Comparison of ENCODE assay signal across 13 cellular contexts in genomic region chr15:75138016-75138999, GRCh38.
DNase-seq lines count a peak whose midpoint lies in the region; ATAC-seq, FAIRE-seq and TF ChIP-seq lines count a peak whose summit lies in the region.
"Had no signal": no experiment of that assay in that cellular context is flagged by ENCODE, and none has a peak within 500 bp of the region (broad histone marks: within the 10 kb centered on the region; RNA-seq: fewer than 3 reads in every experiment).

No MANE protein-coding gene starts in this region.

- H4K20me1 ChIP-seq in HepG2 (ENCODE audit: insufficient read depth, low read length) (no peaks in the 10 kb centered on the region), astrocyte (ENCODE audit: insufficient read depth, low read length) (no peaks in the 10 kb centered on the region)

- no peak for FAIRE-seq in HepG2 (lab: Jason Lieb, UNC)
- no peak for FAIRE-seq in astrocyte (lab: Jason Lieb, UNC)

- H3K4me2 ChIP-seq in HepG2 (ENCODE audit: low read depth, low read length) (0 out of 2 replicates have a peak overlapping the region, but pooled peaks have one; percentile 41), astrocyte (ENCODE audit: low read length) (no peak overlapping the region)

- no peak for DNase-seq in HepG2 (ENCODE audit: low spot score)
- DNase-seq in right lobe of liver = no peak
- no peak for DNase-seq in astrocyte (ENCODE audit: low read depth)
- peak; percentile 54 for DNase-seq in kidney glomerular epithelial cell (lab: John Stamatoyannopoulos, UW)
- peak; percentile 75 for DNase-seq in testis
- DNase-seq in activated T-cell treated with anti-CD3 and anti-CD28 coated beads, Interleukin-2, amount 50 U/mL, for 24 hours = no peak
- no peak for DNase-seq in stimulated activated CD4-positive, alpha-beta T cell treated with anti-CD3 and anti-CD28 coated beads, Interleukin-2, amount 100 ng/mL, for 48 hours
- DNase-seq in SKM-1 (lab: John Stamatoyannopoulos, UW; ENCODE audit: unreplicated experiment) = no peak
- DNase-seq: dorsolateral prefrontal cortex; GOT3; stimulated activated CD4-positive, alpha-beta T cell treated with anti-CD3 and anti-CD28 coated beads, Interleukin-12 subunit alpha, Interleukin-12 subunit beta, amount 100 ng/mL, for 4 hours had no signal

- no TSS peak for BruUV-seq in HepG2 (replicated peaks; lab: Mats Ljungman, UMichigan)

- 83% methylated on average over 20 of the region's 20 CpGs for WGBS in HepG2 (ENCODE audit: low lambda C conversion rate)
- WGBS in right lobe of liver (ENCODE audit: insufficient coverage, low coverage, low lambda C conversion rate, missing lambda C conversion rate) = 83% methylated on average over 15 of the region's 20 CpGs
- WGBS in testis, 2 donors = 48 to 52% methylated on average over 11 to 20 of the region's 20 CpGs

- TF ChIP-seq RAD21 in HepG2 (CRISPR knock-in tag; IDR thresholded peaks at IDR 0.05) = no peak

- H2AFZ ChIP-seq in HepG2 (ENCODE audit: low read length) (no peak overlapping the region), astrocyte (ENCODE audit: low read depth, low read length) (peak overlapping the region; percentile 37)

- in situ Hi-C loops in HepG2 (cut with HindIII; ENCODE audit: extremely low pct_ligation_motif_present, low pct_unique_long_range_greater_than_20kb) = no loop called here

- TF ChIP-seq CTCF in HepG2 (CRISPR knock-in tag; IDR thresholded peaks at IDR 0.05) (no peak), right lobe of liver (IDR thresholded peaks at IDR 0.05) (no peak), astrocyte (IDR thresholded peaks at IDR 0.05; ENCODE audit: insufficient read depth, low read depth, low read length) (no peak), testis (IDR thresholded peaks at IDR 0.05) (no peak)

- peak overlapping the region; percentile 91 for H3K27ac Mint-ChIP-seq in astrocyte (ENCODE audit: unreplicated experiment)
- no peak overlapping the region for H3K27ac Mint-ChIP-seq in activated T-cell treated with anti-CD3 and anti-CD28 coated beads, Interleukin-2, amount 50 U/mL, for 24 hours

- H3K9me3 Mint-ChIP-seq in astrocyte (ENCODE audit: unreplicated experiment) = peaks cover 43% of the 10 kb centered on the region
- peaks cover 18% of the 10 kb centered on the region for H3K9me3 Mint-ChIP-seq in activated T-cell treated with anti-CD3 and anti-CD28 coated beads, Interleukin-2, amount 50 U/mL, for 24 hours

- TF ChIP-seq EP300 in HepG2 (IDR thresholded peaks at IDR 0.05; ENCODE audit: low read depth in 2 of 2, low read length in 2 of 2) (no peak), HepG2 (CRISPR knock-in tag; IDR thresholded peaks at IDR 0.05; ENCODE audit: borderline replicate concordance) (no peak)

- H3K9ac ChIP-seq in HepG2 (ENCODE audit: insufficient read depth, low read depth, low read length) (no peak overlapping the region; the same call in 1 of the 2 replicates), astrocyte (ENCODE audit: low read length) (no peak overlapping the region)

- H3K27me3 ChIP-seq in HepG2 (ENCODE audit: control insufficient read depth in 1 of 2, insufficient read depth in 2 of 2, low read length in 2 of 2) = no peaks in the 10 kb centered on the region
- no peaks in the 10 kb centered on the region for H3K27me3 ChIP-seq in right lobe of liver
- peaks cover 7% of the 10 kb centered on the region for H3K27me3 ChIP-seq in astrocyte (ENCODE audit: insufficient read depth, low read length)
- no peaks in the 10 kb centered on the region for H3K27me3 ChIP-seq in testis
- H3K27me3 ChIP-seq: dorsolateral prefrontal cortex, gastroesophageal sphincter had no signal

- H3K9me3 ChIP-seq in HepG2 (ENCODE audit: low read length) (peaks cover 12% of the 10 kb centered on the region), right lobe of liver (peaks cover 0 to 12% (median 4%) of the 10 kb centered on the region in 4 donors), astrocyte (ENCODE audit: insufficient read depth, low read depth, low read length) (peaks cover 13% of the 10 kb centered on the region), testis (no peaks in the 10 kb centered on the region)

- intact Hi-C loops in HepG2 (cut with micrococcal nuclease; ENCODE audit: unreplicated experiment) (no loop called here), right lobe of liver (cut with DNase I) (loop anchor here in 1 of 2 donors (10.0 kb wide), 1 partner anchor 46 kb away; no protein-coding TSS in a partner anchor), testis (cut with DNase I; ENCODE audit: low total_unique reads) (no loop called here)

- peaks cover 17% of the 10 kb centered on the region for H3K4me1 Mint-ChIP-seq in astrocyte (ENCODE audit: low read depth, unreplicated experiment)
- H3K4me1 Mint-ChIP-seq in activated T-cell treated with anti-CD3 and anti-CD28 coated beads, Interleukin-2, amount 50 U/mL, for 24 hours (ENCODE audit: low read depth) = peaks cover 5% of the 10 kb centered on the region

- CTCF ChIA-PET in HepG2 (lab: Yijun Ruan, JAX; ENCODE audit: low intra/inter-chr PET ratio, low total read pairs) = no interaction called here

- H3K79me2 ChIP-seq in HepG2 (ENCODE audit: insufficient read depth, low read length) (no peaks in the 10 kb centered on the region), astrocyte (ENCODE audit: insufficient read depth, low read length) (no peaks in the 10 kb centered on the region)

- POLR2A ChIA-PET in HepG2 (lab: Yijun Ruan, JAX) = interaction anchor here (1.2 to 3.1 kb wide), 5 partner anchors 15 to 95 kb away, joined by 3 to 58 read pairs (median 11); partner anchors contain the start of gene C15orf39

- no peaks in the 10 kb centered on the region for H3K27me3 Mint-ChIP-seq in astrocyte (ENCODE audit: low read depth, unreplicated experiment)
- H3K27me3 Mint-ChIP-seq in activated T-cell treated with anti-CD3 and anti-CD28 coated beads, Interleukin-2, amount 50 U/mL, for 24 hours = peaks cover 2% of the 10 kb centered on the region
- H3K27me3 Mint-ChIP-seq: natural killer cell treated with Interleukin-12 subunit alpha and Interleukin-12 subunit beta and Interleukin-15 and Interleukin-18, amount 100 ng/mL, for 72 hours had no signal

- TF ChIP-seq POLR2A in HepG2 (IDR thresholded peaks at IDR 0.05; ENCODE audit: insufficient read depth in 1 of 2, low read depth in 2 of 2, low read length in 2 of 2) (no peak), right lobe of liver (IDR thresholded peaks at IDR 0.05) (no peak), testis (IDR thresholded peaks at IDR 0.05) (no peak)

- H3K36me3 Mint-ChIP-seq in astrocyte (ENCODE audit: low read depth, unreplicated experiment) = peaks cover 15% of the 10 kb centered on the region
- H3K36me3 Mint-ChIP-seq in activated T-cell treated with anti-CD3 and anti-CD28 coated beads, Interleukin-2, amount 50 U/mL, for 24 hours (ENCODE audit: low read depth) = peaks cover 10% of the 10 kb centered on the region

- ATAC-seq in HepG2 = no peak
- no peak for ATAC-seq in right lobe of liver
- ATAC-seq: gastroesophageal sphincter; natural killer cell treated with Interleukin-12 subunit alpha and Interleukin-12 subunit beta and Interleukin-15 and Interleukin-18, amount 100 ng/mL, for 72 hours had no signal

- peaks cover 71% of the 10 kb centered on the region for H3K4me1 ChIP-seq in HepG2 (ENCODE audit: insufficient read depth, low read length)
- no peaks in the 10 kb centered on the region for H3K4me1 ChIP-seq in right lobe of liver
- H3K4me1 ChIP-seq in astrocyte (ENCODE audit: insufficient read depth, low read length) = no peaks in the 10 kb centered on the region
- H3K4me1 ChIP-seq in testis = peaks cover 36% of the 10 kb centered on the region
- H3K4me1 ChIP-seq: gastroesophageal sphincter had no signal

- H3K36me3 ChIP-seq in HepG2 (replicated peaks in 1 of 2; ENCODE audit: control insufficient read depth in 1 of 2, insufficient read depth in 2 of 2, low read length in 2 of 2) (no peaks in the 10 kb centered on the region), right lobe of liver (no peaks in the 10 kb centered on the region), astrocyte (ENCODE audit: insufficient read depth, low read length) (no peaks in the 10 kb centered on the region), testis (ENCODE audit: low read depth, missing control alignments) (no peaks in the 10 kb centered on the region)
- H3K36me3 ChIP-seq: gastroesophageal sphincter had no signal

- H3K4me3 ChIP-seq in HepG2 (replicated peaks in 1 of 3; ENCODE audit: insufficient read depth in 1 of 3, low read depth in 2 of 3, low read length in 3 of 3) (no peak overlapping the region), right lobe of liver (no peak overlapping the region), astrocyte (ENCODE audit: insufficient read depth, low read depth, low read length) (no peak overlapping the region), testis (no peak overlapping the region)
- H3K4me3 ChIP-seq: dorsolateral prefrontal cortex, gastroesophageal sphincter had no signal

- H3K4me3 Mint-ChIP-seq in astrocyte (ENCODE audit: unreplicated experiment) = peak overlapping the region; percentile 14
- no peak overlapping the region for H3K4me3 Mint-ChIP-seq in activated T-cell treated with anti-CD3 and anti-CD28 coated beads, Interleukin-2, amount 50 U/mL, for 24 hours
- H3K4me3 Mint-ChIP-seq: natural killer cell treated with Interleukin-12 subunit alpha and Interleukin-12 subunit beta and Interleukin-15 and Interleukin-18, amount 100 ng/mL, for 72 hours had no signal

- peak overlapping the region; percentile 96 for H3K27ac ChIP-seq in HepG2 (ENCODE audit: extremely low read length, insufficient read depth, low read length)
- no peak overlapping the region for H3K27ac ChIP-seq in right lobe of liver
- peak overlapping the region; percentile 30 for H3K27ac ChIP-seq in astrocyte (ENCODE audit: low read depth, low read length)
- H3K27ac ChIP-seq in testis = peak overlapping the region; percentile 32 to 51
- H3K27ac ChIP-seq: gastroesophageal sphincter had no signal

TF ChIP-seq in HepG2, 621 proteins besides CTCF, POLR2A, EP300 and RAD21 (continues in another document):
- TF ChIP-seq, protein P1, sequence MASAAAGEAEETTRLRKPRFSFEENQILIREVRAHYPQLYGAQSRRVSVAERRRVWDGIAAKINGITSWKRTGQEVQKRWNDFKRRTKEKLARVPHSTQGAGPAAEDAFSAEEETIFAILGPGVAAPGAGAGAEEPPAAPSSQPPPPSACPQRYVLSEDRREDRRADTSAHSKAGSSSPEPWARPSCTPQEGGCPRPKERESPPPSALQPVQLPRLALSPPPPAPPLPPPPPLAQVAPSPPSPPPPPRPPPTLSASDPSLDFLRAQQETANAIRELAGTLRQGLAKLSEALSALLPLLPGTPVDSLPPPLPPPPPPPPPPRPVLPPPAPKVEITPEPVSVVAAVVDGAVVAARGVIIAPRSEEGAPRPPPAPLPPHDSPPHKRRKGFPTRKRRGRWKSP (CRISPR knock-in tag; IDR thresholded peaks at IDR 0.05) = no peak
- no peak for TF ChIP-seq MIXL1 (CRISPR knock-in tag; IDR thresholded peaks at IDR 0.05)
- TF ChIP-seq SOX5 (CRISPR knock-in tag; IDR thresholded peaks at IDR 0.05; ENCODE audit: borderline replicate concordance) = no peak
- no peak for TF ChIP-seq ZNF232 (CRISPR knock-in tag; IDR thresholded peaks at IDR 0.05; ENCODE audit: borderline replicate concordance)

Comparison
In these comparisons a context has a peak if more than half of its experiments do, and no peak if none do; other contexts are left out.
1. H3K27ac ChIP-seq: peak in HepG2 (single experiment), astrocyte (single experiment) and testis (2 of 2); none in right lobe of liver (0 of 3).
2. DNase-seq: peak in kidney glomerular epithelial cell (single experiment) and testis (single experiment); none in HepG2 (single experiment), right lobe of liver (0 of 3), astrocyte (single experiment), activated T-cell treated with anti-CD3 and anti-CD28 coated beads, Interleukin-2, amount 50 U/mL, for 24 hours (single experiment), stimulated activated CD4-positive, alpha-beta T cell treated with anti-CD3 and anti-CD28 coated beads, Interleukin-2, amount 100 ng/mL, for 48 hours (0 of 2) and SKM-1 (single experiment).